Comparison of ENCODE assay signal across 18 cellular contexts in genomic region chr2:134513468-134513810, GRCh38.
"Had no signal": no experiment of that assay in that cellular context is flagged by ENCODE, and none has a peak within 500 bp of the region (broad histone marks: within the 10 kb centered on the region; RNA-seq: fewer than 3 reads in every experiment).

No MANE protein-coding gene starts in this region.

- DNase-seq: Karpas-422, KG1, MM.1S, NCI-H1092 treated with DMSO at 0.1 percent for 48 hours, NCI-H1436, NCI-H187, NCI-H2029, NCI-H2081 treated with DMSO at 0.1 percent for 48 hours, NCI-H2171, NCI-H226, NCI-H446, NCI-H510A, NCI-H524 treated with DMSO at 0.1 percent for 48 hours, NCI-H69, NCI-H774, Right ventricle myocardium superior, RPMI8226 had no signal

- ATAC-seq: SK-N-SH treated with all-trans-retinoic acid at 6 μM for 48 hours had no signal
